ENCODE assay signal across 26 cellular contexts in the genomic region with DNA sequence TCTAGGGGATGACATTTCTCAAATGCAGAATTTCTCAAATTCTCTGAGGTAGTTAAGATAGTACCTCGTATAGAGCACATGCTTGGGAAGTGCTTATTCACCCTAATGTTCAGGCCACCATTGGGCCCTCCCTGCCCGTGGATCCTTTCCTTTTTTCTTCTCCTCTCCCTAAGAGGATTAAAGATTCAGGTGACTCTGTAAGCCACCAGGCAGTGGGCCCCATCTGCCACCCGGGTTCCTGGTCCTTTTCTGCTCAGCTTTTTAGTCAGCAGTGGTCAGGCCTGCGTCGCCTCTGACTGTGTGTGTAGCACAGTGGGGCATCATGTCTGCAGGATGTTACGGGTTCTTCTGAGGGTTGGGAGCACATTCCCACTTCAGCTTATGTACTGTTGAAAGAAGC.
"Had no signal": no experiment of that assay in that cellular context is flagged by ENCODE, and none has a peak within 500 bp of the region (broad histone marks: within the 10 kb centered on the region; RNA-seq: fewer than 3 reads in every experiment).

No MANE protein-coding gene starts in this region.

- H3K4me3 ChIP-seq: coronary artery, esophagus squamous epithelium, heart right ventricle, lower lobe of right lung, prostate gland, sigmoid colon, stomach, thyroid gland, vagina had no signal

- H3K36me3 ChIP-seq: prostate gland, thyroid gland had no signal

- DNase-seq: dermis blood vessel endothelial cell; effector memory CD8-positive, alpha-beta T cell; erythroblast; esophagus squamous epithelium; foreskin melanocyte; glutamatergic neuron; heart right ventricle; hypothalamus; immature natural killer cell; left ventricle myocardium superior; lower lobe of right lung; natural killer cell; right cardiac atrium; sigmoid colon; stimulated activated CD4-positive, alpha-beta T cell treated with anti-CD3 and anti-CD28 coated beads, Interleukin-15, amount 100 ng/mL, for 24 hours; stimulated activated CD4-positive, alpha-beta T cell treated with anti-CD3 and anti-CD28 coated beads, Interleukin-2, amount 100 ng/mL, for 48 hours; stimulated activated naive CD4-positive, alpha-beta T cell; stomach; thyroid gland; trophoblast cell had no signal

- H3K9me3 ChIP-seq: esophagus squamous epithelium, heart right ventricle, lower lobe of right lung, prostate gland, sigmoid colon, stomach, thyroid gland, vagina had no signal

- H3K27ac ChIP-seq: coronary artery, esophagus squamous epithelium, heart right ventricle, lower lobe of right lung, parathyroid adenoma, prostate gland, sigmoid colon, stomach, thyroid gland, vagina had no signal

- H3K4me1 ChIP-seq: parathyroid adenoma, prostate gland, thyroid gland, vagina had no signal

- H3K27me3 ChIP-seq: esophagus squamous epithelium, heart right ventricle, sigmoid colon, stomach, thyroid gland, vagina had no signal

- FAIRE-seq: endometrium, keratinocyte had no signal
